Comparison of ENCODE assay signal across 10 cellular contexts in genomic region chr12:50188280-50188781, GRCh38. TPM values are rescaled to one million over a fixed set of nuclear protein-coding genes. Genes with fewer than 3 reads are reported as not detected.
DNase-seq lines count a peak whose midpoint lies in the region; ATAC-seq and TF ChIP-seq lines count a peak whose summit lies in the region.
"Had no signal": no experiment of that assay in that cellular context is flagged by ENCODE, and none has a peak within 500 bp of the region (broad histone marks: within the 10 kb centered on the region; RNA-seq: fewer than 3 reads in every experiment).

No MANE protein-coding gene starts in this region.

- H3K4me3 Mint-ChIP-seq in activated CD4-positive, alpha-beta T cell treated with anti-CD3 and anti-CD28 coated beads for 36 hours: peak overlapping the region; percentile 40

- H3K9me3 ChIP-seq in suprapubic skin: no peaks in the 10 kb centered on the region
- H3K9me3 ChIP-seq: A549 had no signal

- TF ChIP-seq EP300 in suprapubic skin (IDR thresholded peaks at IDR 0.05): no peak

- peaks cover 54% of the 10 kb centered on the region for H3K4me1 ChIP-seq in suprapubic skin
- H3K4me1 ChIP-seq: A549 had no signal

- peaks cover 22% of the 10 kb centered on the region for H3K36me3 ChIP-seq in suprapubic skin

- no peak for DNase-seq in activated CD4-positive, alpha-beta T cell treated with anti-CD3 and anti-CD28 coated beads for 36 hours
- DNase-seq in activated CD4-positive, alpha-beta T cell treated with anti-CD3 and anti-CD28 coated beads, Interleukin-2, amount 50 U/mL, for 48 hours: no peak
- DNase-seq in amniotic epithelial cell (ENCODE audit: low read depth) (peak; percentile 88), left lobe of liver (ENCODE audit: low spot score) (no peak), suprapubic skin (ENCODE audit: low spot score in 2 of 2) (no peak), dorsolateral prefrontal cortex (no peak)
- DNase-seq: NCI-H2227 treated with DMSO at 0.1 percent for 48 hours had no signal

- POLR2A ChIA-PET in activated CD4-positive, alpha-beta T cell treated with anti-CD3 and anti-CD28 coated beads for 36 hours (lab: Charles Lee): interaction anchor here (0.6 to 2.2 kb wide), 2 partner anchors 33 to 73 kb away, joined by 7 to 15 read pairs; no protein-coding TSS in a partner anchor

- CTCF ChIA-PET in activated CD4-positive, alpha-beta T cell treated with anti-CD3 and anti-CD28 coated beads for 36 hours (lab: Charles Lee): interaction anchor here (0.6 to 4.8 kb wide), 5 partner anchors 9 to 1636 kb away, joined by 3 to 38 read pairs (median 4); partner anchors contain the start of gene CERS5

- TF ChIP-seq CTCF in suprapubic skin (IDR thresholded peaks at IDR 0.05) (no peak), dorsolateral prefrontal cortex (IDR thresholded peaks at IDR 0.05 in 54 of 56, conservative IDR thresholded peaks at IDR 0.05 in 2 of 56; ENCODE audit: low read depth in 1 of 56, partially characterized antibody in 56 of 56) (no peak)

- peak overlapping the region; percentile 87 for H3K27ac Mint-ChIP-seq in activated CD4-positive, alpha-beta T cell treated with anti-CD3 and anti-CD28 coated beads for 36 hours

- H3K27ac ChIP-seq in suprapubic skin: peak overlapping the region; percentile 63
- H3K27ac ChIP-seq in dorsolateral prefrontal cortex: peak overlapping the region in 17 of 59 donors; percentile 5 to 68 (median 29)
- H3K27ac ChIP-seq: A549 had no signal

- no peaks in the 10 kb centered on the region for H3K27me3 ChIP-seq in suprapubic skin
- no peaks in the 10 kb centered on the region for H3K27me3 ChIP-seq in dorsolateral prefrontal cortex

- no peaks in the 10 kb centered on the region for H3K27me3 Mint-ChIP-seq in activated CD4-positive, alpha-beta T cell treated with anti-CD3 and anti-CD28 coated beads for 36 hours

- peaks cover 38% of the 10 kb centered on the region for H3K36me3 Mint-ChIP-seq in activated CD4-positive, alpha-beta T cell treated with anti-CD3 and anti-CD28 coated beads for 36 hours (ENCODE audit: low read depth)

- peaks cover 55% of the 10 kb centered on the region for H3K4me1 Mint-ChIP-seq in activated CD4-positive, alpha-beta T cell treated with anti-CD3 and anti-CD28 coated beads for 36 hours

- H3K4me3 ChIP-seq in suprapubic skin: no peak overlapping the region
- no peak overlapping the region for H3K4me3 ChIP-seq in dorsolateral prefrontal cortex
- H3K4me3 ChIP-seq: A549 had no signal

- no peak for ATAC-seq in activated CD4-positive, alpha-beta T cell treated with anti-CD3 and anti-CD28 coated beads for 36 hours
- ATAC-seq in left lobe of liver (peak; percentile 59), HG03521 (IDR thresholded peaks at IDR 0.05; ENCODE audit: unreplicated experiment) (no peak), HG03571 (IDR thresholded peaks at IDR 0.05; ENCODE audit: unreplicated experiment) (no peak)

- no peaks in the 10 kb centered on the region for H3K9me3 Mint-ChIP-seq in activated CD4-positive, alpha-beta T cell treated with anti-CD3 and anti-CD28 coated beads for 36 hours (ENCODE audit: low read depth)

- TF ChIP-seq POLR2A in suprapubic skin (IDR thresholded peaks at IDR 0.05): no peak

- WGBS in suprapubic skin: 46% methylated on average over 4 of the region's 4 CpGs

- intact Hi-C loops in activated CD4-positive, alpha-beta T cell treated with anti-CD3 and anti-CD28 coated beads for 36 hours (cut with DNase I, micrococcal nuclease): loop anchor here (5.0 to 10.0 kb wide), 3 partner anchors 59 to 126 kb away; no protein-coding TSS in a partner anchor
- intact Hi-C loops in dorsolateral prefrontal cortex (cut with DNase I): no loop called here

RNA-seq across cellular contexts. Expression of gene CERS5, which starts 21.2 kb away (rescaled TPM):
- total RNA-seq in activated CD4-positive, alpha-beta T cell treated with anti-CD3 and anti-CD28 coated beads for 36 hours: 10 to 100 TPM; 49.4 to 64.4 TPM
- 6.5 TPM for total RNA-seq in left lobe of liver
- total RNA-seq in suprapubic skin: 10 to 100 TPM; 29.4 to 45.1 (median 38.9) TPM
- 100 to 1,000 TPM in 13 of 120 experiments, 10 to 100 TPM in 107; 48.2 to 123 (median 77.2) TPM for total RNA-seq in dorsolateral prefrontal cortex

Comparison
In these comparisons a context has a peak if more than half of its experiments do, and no peak if none do; other contexts are left out.
1. intact Hi-C loops: an anchor here in activated CD4-positive, alpha-beta T cell treated with anti-CD3 and anti-CD28 coated beads for 36 hours (5.0 to 10.0 kb wide); none called in dorsolateral prefrontal cortex.